In the genomic region with DNA sequence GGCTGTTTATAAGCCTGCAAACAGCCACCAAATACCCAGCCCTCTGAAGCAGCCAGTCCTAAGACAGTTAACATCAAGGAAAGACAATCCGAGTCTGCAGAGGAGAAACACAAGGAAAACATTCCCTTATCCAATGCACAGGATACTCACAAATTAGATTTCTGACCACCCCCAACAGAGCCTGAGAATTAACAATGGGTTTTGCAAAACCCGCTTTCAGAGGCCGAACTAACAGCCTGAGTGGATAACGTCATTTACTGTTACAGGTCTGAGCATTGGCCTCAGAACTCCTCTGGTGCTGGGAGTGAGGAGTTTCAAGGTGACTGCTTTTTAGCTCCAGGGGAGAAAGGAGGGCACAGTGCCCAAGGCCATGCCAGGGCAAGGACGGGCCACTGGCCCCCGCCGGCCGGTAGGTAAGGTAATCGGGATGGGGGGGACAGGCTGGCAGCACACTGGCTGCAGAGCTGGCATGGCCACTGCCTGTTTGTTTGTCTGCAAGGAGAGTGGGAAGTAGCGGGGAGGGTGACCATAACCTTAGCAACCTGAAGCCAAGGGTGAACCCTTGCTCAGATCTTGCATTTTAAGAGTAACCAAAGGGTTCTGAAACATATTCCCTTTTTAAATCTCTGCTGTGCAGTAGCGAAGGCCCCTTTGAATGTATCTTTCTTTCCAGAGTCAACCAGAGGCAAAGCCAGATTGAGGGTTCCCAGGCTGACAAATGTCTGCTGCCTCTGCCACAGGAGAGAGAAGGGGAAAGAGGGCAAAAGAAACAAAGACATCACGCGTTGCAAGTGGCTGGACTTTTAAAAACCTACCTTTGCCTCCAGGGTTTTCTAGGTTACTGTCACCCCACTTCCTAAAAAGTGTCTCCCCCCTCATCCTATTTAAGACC, we compare ENCODE assay signal across 8 cellular contexts. TPM values are rescaled to one million over a fixed set of nuclear protein-coding genes. Genes with fewer than 3 reads are reported as not detected.
DNase-seq lines count a peak whose midpoint lies in the region; ATAC-seq and TF ChIP-seq lines count a peak whose summit lies in the region.

No MANE protein-coding gene starts in this region.

- H3K27ac Mint-ChIP-seq in activated naive CD4-positive, alpha-beta T cell treated with anti-CD3 and anti-CD28 coated beads, Interleukin-2, amount 10 ng/mL, durations not matched to agents 7 days and 5 days = peak overlapping the region; percentile 84
- H3K27ac Mint-ChIP-seq in activated naive CD8-positive, alpha-beta T cell treated with anti-CD3 and anti-CD28 coated beads, Interleukin-2, amount 50 U/mL, for 24 hours = peak overlapping the region; percentile 23

- TF ChIP-seq CTCF in subcutaneous adipose tissue (IDR thresholded peaks at IDR 0.05; ENCODE audit: low read depth) = peak; percentile 86

- no peak overlapping the region for H3K4me3 Mint-ChIP-seq in activated naive CD4-positive, alpha-beta T cell treated with anti-CD3 and anti-CD28 coated beads, Interleukin-2, amount 10 ng/mL, durations not matched to agents 7 days and 5 days
- H3K4me3 Mint-ChIP-seq in activated naive CD8-positive, alpha-beta T cell treated with anti-CD3 and anti-CD28 coated beads, Interleukin-2, amount 50 U/mL, for 24 hours = no peak overlapping the region

- CTCF ChIA-PET in activated naive CD4-positive, alpha-beta T cell treated with anti-CD3 and anti-CD28 coated beads, Interleukin-2, amount 10 ng/mL, durations not matched to agents 7 days and 5 days (lab: Charles Lee) = interaction anchor here (0.6 to 4.9 kb wide), 5 partner anchors 30 to 268 kb away, joined by 4 to 33 read pairs (median 12); no protein-coding TSS in a partner anchor

- H3K27me3 Mint-ChIP-seq in activated naive CD4-positive, alpha-beta T cell treated with anti-CD3 and anti-CD28 coated beads, Interleukin-2, amount 10 ng/mL, durations not matched to agents 7 days and 5 days = no peaks in the 10 kb centered on the region
- no peaks in the 10 kb centered on the region for H3K27me3 Mint-ChIP-seq in activated naive CD8-positive, alpha-beta T cell treated with anti-CD3 and anti-CD28 coated beads, Interleukin-2, amount 50 U/mL, for 24 hours

- H3K36me3 Mint-ChIP-seq in activated naive CD4-positive, alpha-beta T cell treated with anti-CD3 and anti-CD28 coated beads, Interleukin-2, amount 10 ng/mL, durations not matched to agents 7 days and 5 days = peaks cover 22% of the 10 kb centered on the region
- H3K36me3 Mint-ChIP-seq in activated naive CD8-positive, alpha-beta T cell treated with anti-CD3 and anti-CD28 coated beads, Interleukin-2, amount 50 U/mL, for 24 hours (ENCODE audit: low read depth) = peaks cover 15% of the 10 kb centered on the region

- peaks cover 87% of the 10 kb centered on the region for H3K4me1 ChIP-seq in iPS-15b (ENCODE audit: control insufficient read depth, insufficient read depth, low read length)

- H3K9me3 Mint-ChIP-seq in activated naive CD4-positive, alpha-beta T cell treated with anti-CD3 and anti-CD28 coated beads, Interleukin-2, amount 10 ng/mL, durations not matched to agents 7 days and 5 days = no peaks in the 10 kb centered on the region
- no peaks in the 10 kb centered on the region for H3K9me3 Mint-ChIP-seq in activated naive CD8-positive, alpha-beta T cell treated with anti-CD3 and anti-CD28 coated beads, Interleukin-2, amount 50 U/mL, for 24 hours

- H3K9me3 ChIP-seq in iPS-15b (ENCODE audit: control insufficient read depth, insufficient read depth, low read length) = no peaks in the 10 kb centered on the region

- no peaks in the 10 kb centered on the region for H3K36me3 ChIP-seq in iPS-15b (ENCODE audit: control insufficient read depth, insufficient read depth, low read length)

- no peak for DNase-seq in activated naive CD4-positive, alpha-beta T cell treated with anti-CD3 and anti-CD28 coated beads, Interleukin-2, amount 10 ng/mL, durations not matched to agents 7 days and 5 days
- DNase-seq in activated naive CD4-positive, alpha-beta T cell treated with anti-CD3 and anti-CD28 coated beads, Interleukin-2, amount 50 U/mL, for 16 hours = no peak
- no peak for DNase-seq in activated naive CD8-positive, alpha-beta T cell treated with anti-CD3 and anti-CD28 coated beads, Interleukin-2, amount 50 U/mL, for 24 hours

- H3K9ac ChIP-seq in iPS-15b (ENCODE audit: low read depth, low read length) = peak overlapping the region; percentile 26

- no peak for ATAC-seq in activated naive CD8-positive, alpha-beta T cell treated with anti-CD3 and anti-CD28 coated beads, Interleukin-2, amount 50 U/mL, for 24 hours
- no peak for ATAC-seq in GM18870 (IDR thresholded peaks at IDR 0.05; ENCODE audit: unreplicated experiment)
- ATAC-seq in GM21619 (IDR thresholded peaks at IDR 0.05; ENCODE audit: unreplicated experiment) = no peak
- ATAC-seq in GM18867 (IDR thresholded peaks at IDR 0.05; ENCODE audit: unreplicated experiment) = no peak

- no peaks in the 10 kb centered on the region for H3K27me3 ChIP-seq in iPS-15b (ENCODE audit: control insufficient read depth, insufficient read depth, low read length)

- H3K4me1 Mint-ChIP-seq in activated naive CD4-positive, alpha-beta T cell treated with anti-CD3 and anti-CD28 coated beads, Interleukin-2, amount 10 ng/mL, durations not matched to agents 7 days and 5 days = peaks cover 24% of the 10 kb centered on the region
- H3K4me1 Mint-ChIP-seq in activated naive CD8-positive, alpha-beta T cell treated with anti-CD3 and anti-CD28 coated beads, Interleukin-2, amount 50 U/mL, for 24 hours = peaks cover 17% of the 10 kb centered on the region

- H3K4me3 ChIP-seq in iPS-15b (ENCODE audit: low read depth, low read length) = no peak overlapping the region

RNA-seq across cellular contexts. Expression of a gene that starts 3.9 kb away (rescaled TPM):
- 10 to 100 TPM; 33.3 to 46.7 (median 39.2) TPM for total RNA-seq in subcutaneous adipose tissue
